Comparison of ENCODE assay signal across 8 cellular contexts in genomic region chr1:166876540-166876838, GRCh38. TPM values are rescaled to one million over a fixed set of nuclear protein-coding genes. Genes with fewer than 3 reads are reported as not detected.
DNase-seq lines count a peak whose midpoint lies in the region; ATAC-seq, FAIRE-seq and TF ChIP-seq lines count a peak whose summit lies in the region.

No MANE protein-coding gene starts in this region.

- H2BK15ac ChIP-seq in neuronal stem cell (ENCODE audit: low read length), result no peak overlapping the region

- H3K23ac ChIP-seq in neuronal stem cell (ENCODE audit: low read depth, low read length, poor library complexity), result no peak overlapping the region

- no peak overlapping the region for H3K18ac ChIP-seq in neuronal stem cell (ENCODE audit: low read length)

- no peak overlapping the region for H3K9ac ChIP-seq in neuronal stem cell (ENCODE audit: low read depth, low read length, poor library complexity)

- H3K27me3 ChIP-seq in bronchial epithelial cell (ENCODE audit: control insufficient read depth, insufficient read depth, low read length) (no peaks in the 10 kb centered on the region), neuronal stem cell (ENCODE audit: control insufficient read depth in 3 of 3, insufficient read depth in 3 of 3, low read depth in 1 of 3, low read length in 3 of 3) (no peaks in the 10 kb centered on the region)

- no peak overlapping the region for H2BK5ac ChIP-seq in neuronal stem cell (ENCODE audit: low read length)

- H2BK120ac ChIP-seq in neuronal stem cell (ENCODE audit: low read depth, low read length), result no peak overlapping the region

- no peaks in the 10 kb centered on the region for H3K36me3 ChIP-seq in bronchial epithelial cell (ENCODE audit: control insufficient read depth, insufficient read depth, low read length)
- H3K36me3 ChIP-seq in neuronal stem cell (replicated peaks in 1 of 2; ENCODE audit: control insufficient read depth in 2 of 2, insufficient read depth in 2 of 2, low read length in 2 of 2), result peaks cover 0 to 23% of the 10 kb centered on the region in 2 donors

- TF ChIP-seq CTCF in bronchial epithelial cell (IDR thresholded peaks at IDR 0.05; ENCODE audit: insufficient read depth, low read length, severe bottlenecking), result peak; percentile 16

- H2AK5ac ChIP-seq in neuronal stem cell (ENCODE audit: low read depth, low read length), result no peak overlapping the region

- H2BK12ac ChIP-seq in neuronal stem cell (ENCODE audit: low read length), result no peak overlapping the region

- no peak overlapping the region for H4K91ac ChIP-seq in neuronal stem cell (ENCODE audit: low read depth, low read length, poor library complexity)

- peaks cover 0 to 3% of the 10 kb centered on the region in 2 donors for H3K9me3 ChIP-seq in neuronal stem cell (replicated peaks in 1 of 2; ENCODE audit: control insufficient read depth in 2 of 2, insufficient read depth in 1 of 2, low read depth in 1 of 2, low read length in 2 of 2)

- H4K8ac ChIP-seq in neuronal stem cell (ENCODE audit: low read depth, low read length), result no peak overlapping the region

- H3K27ac ChIP-seq in neuronal stem cell (replicated peaks; ENCODE audit: low read length), result no peak overlapping the region

- ATAC-seq in GM19328 (IDR thresholded peaks at IDR 0.05; ENCODE audit: unreplicated experiment), result peak; percentile 0
- ATAC-seq in HG03354 (IDR thresholded peaks at IDR 0.05; ENCODE audit: poor library complexity, severe bottlenecking, unreplicated experiment), result peak; percentile 1
- no peak for ATAC-seq in GM21723 (IDR thresholded peaks at IDR 0.05; ENCODE audit: unreplicated experiment)

- H2AFZ ChIP-seq in neuronal stem cell (ENCODE audit: low read length), result peak overlapping the region; percentile 88

- H3K4me3 ChIP-seq in bronchial epithelial cell (ENCODE audit: low read depth, low read length) (peak overlapping the region; percentile 15), neuronal stem cell (ENCODE audit: low read length in 2 of 2) (peak overlapping the region in 1 of 2 donors; percentile 53)

- H3K79me1 ChIP-seq in neuronal stem cell (ENCODE audit: low read depth, low read length), result peaks cover 4% of the 10 kb centered on the region

- no peak for FAIRE-seq in bronchial epithelial cell (lab: Jason Lieb, UNC)

- peaks cover 5 to 9% of the 10 kb centered on the region in 2 donors for H3K4me1 ChIP-seq in neuronal stem cell (ENCODE audit: control insufficient read depth in 2 of 2, insufficient read depth in 1 of 2, low read depth in 1 of 2, low read length in 2 of 2)

- DNase-seq in bronchial epithelial cell (ENCODE audit: low read depth) (no peak), neuronal stem cell (ENCODE audit: low spot score) (no peak), NCI-H187 treated with DMSO at 0.1 percent for 48 hours (lab: John Stamatoyannopoulos, UW) (no peak), OCI-M2 (lab: John Stamatoyannopoulos, UW; ENCODE audit: unreplicated experiment) (no peak), OCI-M1 (lab: John Stamatoyannopoulos, UW) (no peak)

- no CpG with 5 or more reads among the region's 7 CpGs for WGBS in neuronal stem cell (ENCODE audit: extremely low coverage in 2 of 2, insufficient read length in 2 of 2, insufficient replicate concordance in 1 of 2), 2 donors

- peak overlapping the region; percentile 44 for H3K4me2 ChIP-seq in neuronal stem cell (ENCODE audit: insufficient read depth, low read length, poor library complexity, severe bottlenecking)

- no peak overlapping the region for H3K14ac ChIP-seq in neuronal stem cell (ENCODE audit: low read length)

- H3K4ac ChIP-seq in neuronal stem cell (ENCODE audit: low read length), result no peak overlapping the region

RNA-seq across cellular contexts. Expression of gene TADA1, which starts 0.4 kb away (rescaled TPM):
- total RNA-seq in bronchial epithelial cell, result 11.6 and 14.7 TPM in 2 replicates
- 29.5 TPM for polyA plus RNA-seq in neuronal stem cell (2013, experiment 1 of 2)
- 29.3 TPM for polyA plus RNA-seq in neuronal stem cell (2013, experiment 2 of 2)

RNA-seq across cellular contexts. Expression of gene POGK, which starts 37.2 kb away (rescaled TPM):
- 22.0 and 32.4 TPM in 2 replicates for total RNA-seq in bronchial epithelial cell
- 31.1 TPM for polyA plus RNA-seq in neuronal stem cell (2013, experiment 1 of 2)
- polyA plus RNA-seq in neuronal stem cell (2013, experiment 2 of 2), result 31.9 TPM
